Comparison of ENCODE assay signal across 8 cellular contexts in genomic region chr6:44245391-44245911, GRCh38. TPM values are rescaled to one million over a fixed set of nuclear protein-coding genes. Genes with fewer than 3 reads are reported as not detected.
DNase-seq lines count a peak whose midpoint lies in the region; ATAC-seq and TF ChIP-seq lines count a peak whose summit lies in the region.

No MANE protein-coding gene starts in this region.

- H3K9ac ChIP-seq in PC-3 (ENCODE audit: low read length), result peak overlapping the region; percentile 44

- H4K20me1 ChIP-seq in PC-3 (ENCODE audit: low read length) (peaks cover 35% of the 10 kb centered on the region), osteoblast (ENCODE audit: insufficient read depth, low read length) (peaks cover 34% of the 10 kb centered on the region)

- H3K9me2 ChIP-seq in PC-3 (replicated peaks; ENCODE audit: low read length), result no peaks in the 10 kb centered on the region

- TF ChIP-seq CTCF in CD4-positive, alpha-beta T cell (IDR thresholded peaks at IDR 0.05), result no peak
- TF ChIP-seq CTCF in PC-3 (conservative IDR thresholded peaks at IDR 0.05; ENCODE audit: low read depth, low read length) (no peak), epithelial cell of proximal tubule (conservative IDR thresholded peaks at IDR 0.05; ENCODE audit: low read depth, low read length) (no peak), osteoblast (IDR thresholded peaks at IDR 0.05; ENCODE audit: extremely low read depth, low read depth, low read length) (no peak)

- H3K9me3 Mint-ChIP-seq in CD4-positive, alpha-beta T cell, result no peaks in the 10 kb centered on the region

- CTCF ChIA-PET in CD4-positive, alpha-beta T cell (lab: Charles Lee), result interaction anchor here (0.8 to 4.1 kb wide), 5 partner anchors 8 to 25 kb away, joined by 3 to 13 read pairs (median 4); partner anchors contain the start of gene SLC35B2
- CTCF ChIA-PET in PC-3 (lab: Charles Lee), result interaction anchor here (0.6 to 0.7 kb wide), 2 partner anchors 11 to 149 kb away, joined by 4 to 6 read pairs; no protein-coding TSS in a partner anchor

- H3K4me1 ChIP-seq in PC-3 (ENCODE audit: insufficient read depth, low read length), result peaks cover 29% of the 10 kb centered on the region
- peaks cover 26% of the 10 kb centered on the region for H3K4me1 ChIP-seq in osteoblast (ENCODE audit: insufficient read depth, low read length)

- H2AFZ ChIP-seq in PC-3 (ENCODE audit: low read length) (peak overlapping the region; percentile 85), osteoblast (ENCODE audit: low read length) (peak overlapping the region; percentile 95)

- H3K4me1 Mint-ChIP-seq in CD4-positive, alpha-beta T cell (ENCODE audit: low read depth), result peaks cover 40% of the 10 kb centered on the region

- POLR2A ChIA-PET in CD4-positive, alpha-beta T cell (lab: Charles Lee), result interaction anchor here (0.8 to 4.6 kb wide), 5 partner anchors 9 to 22 kb away, joined by 5 to 135 read pairs (median 62); partner anchors contain the start of genes SLC29A1 and SLC35B2
- POLR2A ChIA-PET in PC-3 (lab: Charles Lee; ENCODE audit: unreplicated experiment), result no interaction called here

- peaks cover 5% of the 10 kb centered on the region for H3K27me3 Mint-ChIP-seq in CD4-positive, alpha-beta T cell

- intact Hi-C loops in CD4-positive, alpha-beta T cell (cut with DNase I, micrococcal nuclease), result no loop called here
- intact Hi-C loops in PC-3 (cut with micrococcal nuclease), result no loop called here

- H3K79me2 ChIP-seq in PC-3 (ENCODE audit: low read length), result peaks cover 37% of the 10 kb centered on the region
- peaks cover 36% of the 10 kb centered on the region for H3K79me2 ChIP-seq in osteoblast (ENCODE audit: insufficient read depth, low read length)

- no peak for DNase-seq in CD4-positive, alpha-beta T cell
- no peak for DNase-seq in PC-3
- DNase-seq in epithelial cell of proximal tubule (ENCODE audit: low read depth), result no peak
- no peak for DNase-seq in osteoblast (ENCODE audit: insufficient read length, low spot score, missing footprints)
- DNase-seq in GOT3 (lab: John Stamatoyannopoulos, UW), result no peak
- no peak for DNase-seq in ecto neural progenitor cell (ENCODE audit: low spot score)

- H3K4me2 ChIP-seq in PC-3 (ENCODE audit: low read length), result peak overlapping the region; percentile 90
- H3K4me2 ChIP-seq in osteoblast (ENCODE audit: insufficient read depth, low read length), result peak overlapping the region; percentile 97

- peak overlapping the region; percentile 96 for H3K4me3 Mint-ChIP-seq in CD4-positive, alpha-beta T cell

- no peaks in the 10 kb centered on the region for H3K9me3 ChIP-seq in CD4-positive, alpha-beta T cell (ENCODE audit: control insufficient read depth, low read length)
- H3K9me3 ChIP-seq in PC-3 (ENCODE audit: low read length) (no peaks in the 10 kb centered on the region), osteoblast (ENCODE audit: low read depth, low read length) (no peaks in the 10 kb centered on the region)

- BruUV-seq in PC-3 (replicated peaks; lab: Mats Ljungman, UMichigan), result TSS peak; percentile 85

- H3K4me3 ChIP-seq in PC-3 (ENCODE audit: low read length) (peak overlapping the region; percentile 99), epithelial cell of proximal tubule (ENCODE audit: low read depth, low read length) (peak overlapping the region; percentile 76), osteoblast (ENCODE audit: insufficient read depth, low read length) (peak overlapping the region; percentile 99)

- H3K27ac ChIP-seq in CD4-positive, alpha-beta T cell (ENCODE audit: low read depth, low read length), result no peak overlapping the region
- H3K27ac ChIP-seq in PC-3 (ENCODE audit: low read length) (0 out of 2 replicates have a peak overlapping the region, but pooled peaks have one; percentile 2), osteoblast (ENCODE audit: low read depth, low read length) (peak overlapping the region; percentile 95)

- H3K27ac Mint-ChIP-seq in CD4-positive, alpha-beta T cell, result peak overlapping the region; percentile 93

- H3K36me3 Mint-ChIP-seq in CD4-positive, alpha-beta T cell (ENCODE audit: low read depth), result peaks cover 45% of the 10 kb centered on the region

- peaks cover 25% of the 10 kb centered on the region for H3F3A ChIP-seq in PC-3 (ENCODE audit: low read length, unreplicated experiment)

- H3K36me3 ChIP-seq in PC-3 (ENCODE audit: low read depth, low read length), result peaks cover 32% of the 10 kb centered on the region
- H3K36me3 ChIP-seq in osteoblast (ENCODE audit: insufficient read depth, low read length), result peaks cover 20% of the 10 kb centered on the region

- no peaks in the 10 kb centered on the region for H3K27me3 ChIP-seq in CD4-positive, alpha-beta T cell (ENCODE audit: control insufficient read depth, insufficient read depth, low read length)
- H3K27me3 ChIP-seq in PC-3 (ENCODE audit: low read length), result no peaks in the 10 kb centered on the region
- H3K27me3 ChIP-seq in osteoblast (ENCODE audit: insufficient read depth, low read length), result no peaks in the 10 kb centered on the region

- no peak for ATAC-seq in CD4-positive, alpha-beta T cell (ENCODE audit: poor library complexity)
- no peak for ATAC-seq in PC-3
- ATAC-seq in GM19023 (IDR thresholded peaks at IDR 0.05; ENCODE audit: unreplicated experiment), result no peak
- no peak for ATAC-seq in GM21576 (IDR thresholded peaks at IDR 0.05; ENCODE audit: unreplicated experiment)

RNA-seq across cellular contexts. Expression of gene HSP90AB1, which starts 1.4 kb away (rescaled TPM):
- 100 to 1,000 TPM; 401 to 405 TPM for total RNA-seq in CD4-positive, alpha-beta T cell
- 1,280 and 1,322 TPM in 2 replicates for total RNA-seq in PC-3 (2014; rRNA removed)
- total RNA-seq in epithelial cell of proximal tubule, result 1,541 and 1,680 TPM in 2 replicates
- total RNA-seq in osteoblast, result 676 and 702 TPM in 2 replicates

RNA-seq across cellular contexts. Expression of gene SLC35B2, which starts 11.9 kb away (rescaled TPM):
- 1 to 10 TPM; 6.4 to 7.0 TPM for total RNA-seq in CD4-positive, alpha-beta T cell
- 90.6 and 109 TPM in 2 replicates for total RNA-seq in PC-3 (2014; rRNA removed)
- total RNA-seq in epithelial cell of proximal tubule, result 70.9 and 76.8 TPM in 2 replicates
- 86.0 and 94.1 TPM in 2 replicates for total RNA-seq in osteoblast

RNA-seq across cellular contexts. Expression of gene NFKBIE, which starts 19.9 kb away (rescaled TPM):
- 10 to 100 TPM; 43.0 to 43.1 TPM for total RNA-seq in CD4-positive, alpha-beta T cell
- total RNA-seq in PC-3 (2014; rRNA removed) (7.4 and 28.7 TPM in 2 replicates), epithelial cell of proximal tubule (61.6 and 131 TPM in 2 replicates), osteoblast (3.2 and 4.7 TPM in 2 replicates)

RNA-seq across cellular contexts. Expression of gene SLC29A1, which starts 22.1 kb away (rescaled TPM):
- total RNA-seq in CD4-positive, alpha-beta T cell, result 1 to 10 TPM in 1 of 2 experiments, under 1 TPM in 1; 0.67 to 1.3 TPM
- total RNA-seq in PC-3 (2014; rRNA removed) (54.7 and 60.4 TPM in 2 replicates), epithelial cell of proximal tubule (47.6 and 78.6 TPM in 2 replicates), osteoblast (8.0 and 10.0 TPM in 2 replicates)

RNA-seq across cellular contexts. Expression of gene TMEM151B, which starts 24.8 kb away (rescaled TPM):
- total RNA-seq in CD4-positive, alpha-beta T cell, result not detected
- not detected in 2 replicates for total RNA-seq in PC-3 (2014; rRNA removed)
- total RNA-seq in epithelial cell of proximal tubule, result 0.07 TPM in 1 of 2 replicates, not detected in the other
- total RNA-seq in osteoblast, result not detected in 2 replicates
